In genomic region chr22:31217890-31218287, GRCh38 we compare ENCODE assay signal across 8 cellular contexts. TPM values are rescaled to one million over a fixed set of nuclear protein-coding genes. Genes with fewer than 3 reads are reported as not detected.
A peak's percentile ranks its signal among the peaks of the same experiment; 100 is the strongest.
DNase-seq lines count a peak whose midpoint lies in the region; ATAC-seq and TF ChIP-seq lines count a peak whose summit lies in the region.

No MANE protein-coding gene starts in this region.

- H3K79me2 ChIP-seq in osteoblast (ENCODE audit: insufficient read depth, low read length), result peaks cover 5% of the 10 kb centered on the region

- ATAC-seq in RWPE2 (ENCODE audit: low read depth), result no peak
- no peak for ATAC-seq in gastroesophageal sphincter
- no peak for ATAC-seq in SK-N-SH treated with all-trans-retinoic acid at 6 μM for 48 hours

- TF ChIP-seq CTCF in RWPE2 (IDR thresholded peaks at IDR 0.05; ENCODE audit: poor library complexity, severe bottlenecking), result no peak
- TF ChIP-seq CTCF in gastroesophageal sphincter (IDR thresholded peaks at IDR 0.05), result no peak
- no peak for TF ChIP-seq CTCF in osteoblast (IDR thresholded peaks at IDR 0.05; ENCODE audit: extremely low read depth, low read depth, low read length)

- H3K4me1 ChIP-seq in BLaER1 treated with 17β-estradiol and CSF1 and Interleukin-3, amounts not matched to agents 10 nM and 100 nM, result peaks cover 92 to 100% (median 100%) of the 10 kb centered on the region in 10 experiments
- H3K4me1 ChIP-seq in RWPE2 (ENCODE audit: insufficient read depth, poor library complexity, severe bottlenecking) (peaks cover 9% of the 10 kb centered on the region), gastroesophageal sphincter (peaks cover 7 to 54% (median 7%) of the 10 kb centered on the region in 3 donors), osteoblast (ENCODE audit: insufficient read depth, low read length) (peaks cover 4% of the 10 kb centered on the region)

- H2AFZ ChIP-seq in osteoblast (ENCODE audit: low read length), result no peak overlapping the region

- DNase-seq in RWPE2 (ENCODE audit: low spot score), result no peak
- DNase-seq in osteoblast (ENCODE audit: insufficient read length, low spot score, missing footprints), result no peak
- DNase-seq in NCI-H748 treated with DMSO at 0.1 percent for 48 hours (lab: John Stamatoyannopoulos, UW), result no peak
- DNase-seq in stimulated activated CD4-positive, alpha-beta T cell treated with anti-CD3 and anti-CD28 coated beads, Interleukin-15, amount 100 ng/mL, for 24 hours, result no peak
- no peak for DNase-seq in NCI-H1417 (lab: John Stamatoyannopoulos, UW)

- no peaks in the 10 kb centered on the region for H3K27me3 ChIP-seq in BLaER1 treated with 17β-estradiol and CSF1 and Interleukin-3, amounts not matched to agents 10 nM and 100 nM
- H3K27me3 ChIP-seq in RWPE2 (ENCODE audit: insufficient read depth, poor library complexity, severe bottlenecking) (no peaks in the 10 kb centered on the region), gastroesophageal sphincter (no peaks in the 10 kb centered on the region), osteoblast (ENCODE audit: insufficient read depth, low read length) (no peaks in the 10 kb centered on the region)

- peak overlapping the region in 8 of 10 experiments; percentile 2 to 95 (median 20); a peak in 9 of 20 replicates for H3K4me3 ChIP-seq in BLaER1 treated with 17β-estradiol and CSF1 and Interleukin-3, amounts not matched to agents 10 nM and 100 nM
- no peak overlapping the region for H3K4me3 ChIP-seq in RWPE2 (ENCODE audit: severe bottlenecking)
- no peak overlapping the region for H3K4me3 ChIP-seq in gastroesophageal sphincter
- H3K4me3 ChIP-seq in osteoblast (ENCODE audit: insufficient read depth, low read length), result no peak overlapping the region

- peak overlapping the region; percentile 93 to 99 (median 95) for H3K4me2 ChIP-seq in BLaER1 treated with 17β-estradiol and CSF1 and Interleukin-3, amounts not matched to agents 10 nM and 100 nM
- no peak overlapping the region for H3K4me2 ChIP-seq in osteoblast (ENCODE audit: insufficient read depth, low read length)

- peak overlapping the region; percentile 73 to 97 (median 85) for H3K27ac ChIP-seq in BLaER1 treated with 17β-estradiol and CSF1 and Interleukin-3, amounts not matched to agents 10 nM and 100 nM
- H3K27ac ChIP-seq in RWPE2 (ENCODE audit: poor library complexity, severe bottlenecking) (peak overlapping the region; percentile 46), gastroesophageal sphincter (peak overlapping the region in 3 of 4 donors; percentile 61 to 67 (median 66)), osteoblast (ENCODE audit: low read depth, low read length) (peak overlapping the region; percentile 10)

- peaks cover 0 to 23% (median 0%) of the 10 kb centered on the region in 11 experiments; a peak in 5 of 22 replicates for H4K20me1 ChIP-seq in BLaER1 treated with 17β-estradiol and CSF1 and Interleukin-3, amounts not matched to agents 10 nM and 100 nM
- no peaks in the 10 kb centered on the region for H4K20me1 ChIP-seq in osteoblast (ENCODE audit: insufficient read depth, low read length)

- H3K9me3 ChIP-seq in BLaER1 treated with 17β-estradiol and CSF1 and Interleukin-3, amounts not matched to agents 10 nM and 100 nM (replicated peaks in 1 of 11), result no peaks in the 10 kb centered on the region
- no peaks in the 10 kb centered on the region for H3K9me3 ChIP-seq in RWPE2 (ENCODE audit: severe bottlenecking)
- no peaks in the 10 kb centered on the region for H3K9me3 ChIP-seq in gastroesophageal sphincter
- no peaks in the 10 kb centered on the region for H3K9me3 ChIP-seq in osteoblast (ENCODE audit: low read depth, low read length)

- no peak for TF ChIP-seq EP300 in gastroesophageal sphincter (IDR thresholded peaks at IDR 0.05)

- 48 to 57% methylated on average over 2 of the region's 2 CpGs for WGBS in gastroesophageal sphincter (ENCODE audit: low coverage in 1 of 2), 2 donors

- no peak for TF ChIP-seq POLR2A in gastroesophageal sphincter (IDR thresholded peaks at IDR 0.05)

- H3K36me3 ChIP-seq in BLaER1 treated with 17β-estradiol and CSF1 and Interleukin-3, amounts not matched to agents 10 nM and 100 nM, result peaks cover 0 to 58% (median 34%) of the 10 kb centered on the region in 11 experiments; a peak in 15 of 22 replicates
- H3K36me3 ChIP-seq in RWPE2 (ENCODE audit: low read depth), result peaks cover 23% of the 10 kb centered on the region
- no peaks in the 10 kb centered on the region for H3K36me3 ChIP-seq in gastroesophageal sphincter
- H3K36me3 ChIP-seq in osteoblast (ENCODE audit: insufficient read depth, low read length), result no peaks in the 10 kb centered on the region

- H3K9ac ChIP-seq in BLaER1 treated with 17β-estradiol and CSF1 and Interleukin-3, amounts not matched to agents 10 nM and 100 nM, result peak overlapping the region; percentile 62 to 96 (median 74)

TF ChIP-seq in SK-N-SH treated with all-trans-retinoic acid at 6 μM for 48 hours, 23 proteins besides CTCF, POLR2A, EP300 and RAD21:
- no peak for TF ChIP-seq CSDC2 (CRISPR knock-in tag; IDR thresholded peaks at IDR 0.05)
- TF ChIP-seq ZFP30 (CRISPR knock-in tag; IDR thresholded peaks at IDR 0.05), result no peak
- TF ChIP-seq, protein P1, sequence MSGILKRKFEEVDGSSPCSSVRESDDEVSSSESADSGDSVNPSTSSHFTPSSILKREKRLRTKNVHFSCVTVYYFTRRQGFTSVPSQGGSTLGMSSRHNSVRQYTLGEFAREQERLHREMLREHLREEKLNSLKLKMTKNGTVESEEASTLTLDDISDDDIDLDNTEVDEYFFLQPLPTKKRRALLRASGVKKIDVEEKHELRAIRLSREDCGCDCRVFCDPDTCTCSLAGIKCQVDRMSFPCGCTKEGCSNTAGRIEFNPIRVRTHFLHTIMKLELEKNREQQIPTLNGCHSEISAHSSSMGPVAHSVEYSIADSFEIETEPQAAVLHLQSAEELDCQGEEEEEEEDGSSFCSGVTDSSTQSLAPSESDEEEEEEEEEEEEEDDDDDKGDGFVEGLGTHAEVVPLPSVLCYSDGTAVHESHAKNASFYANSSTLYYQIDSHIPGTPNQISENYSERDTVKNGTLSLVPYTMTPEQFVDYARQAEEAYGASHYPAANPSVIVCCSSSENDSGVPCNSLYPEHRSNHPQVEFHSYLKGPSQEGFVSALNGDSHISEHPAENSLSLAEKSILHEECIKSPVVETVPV (CRISPR knock-in tag; IDR thresholded peaks at IDR 0.05), result no peak
- TF ChIP-seq ZNF8 (CRISPR knock-in tag; IDR thresholded peaks at IDR 0.05), result no peak
- TF ChIP-seq TOX (CRISPR knock-in tag; IDR thresholded peaks at IDR 0.05; ENCODE audit: borderline replicate concordance), result no peak
- no peak for TF ChIP-seq PATZ1 (CRISPR knock-in tag; IDR thresholded peaks at IDR 0.05; ENCODE audit: borderline replicate concordance)
- TF ChIP-seq PPARA (CRISPR knock-in tag; IDR thresholded peaks at IDR 0.05; ENCODE audit: borderline replicate concordance), result no peak
TF ChIP-seq in SK-N-SH treated with all-trans-retinoic acid at 6 μM for 48 hours: peak in this region for 0.

RNA-seq across cellular contexts. Expression of gene LIMK2, which starts 5.8 kb away (rescaled TPM):
- total RNA-seq in gastroesophageal sphincter, result 10 to 100 TPM; 13.4 to 19.1 (median 15.9) TPM
- total RNA-seq in osteoblast, result 25.0 and 29.8 TPM in 2 replicates

RNA-seq across cellular contexts. Expression of gene RNF185, which starts 57.9 kb away (rescaled TPM):
- 10 to 100 TPM; 47.9 to 66.9 (median 62.5) TPM for total RNA-seq in gastroesophageal sphincter
- 48.0 and 51.8 TPM in 2 replicates for total RNA-seq in osteoblast

Comparison
In these comparisons a context has a peak if more than half of its experiments do, and no peak if none do; other contexts are left out.
1. H3K27ac ChIP-seq: peak in every context shown above with its lines; median percentile 85 in BLaER1 treated with 17β-estradiol and CSF1 and Interleukin-3, amounts not matched to agents 10 nM and 100 nM; 66 in gastroesophageal sphincter; 46 in RWPE2; 10 in osteoblast.
2. H3K4me3 ChIP-seq: peak in BLaER1 treated with 17β-estradiol and CSF1 and Interleukin-3, amounts not matched to agents 10 nM and 100 nM (8 of 10); none in RWPE2 (single experiment), gastroesophageal sphincter (0 of 2) and osteoblast (single experiment).